In genomic region chr4:40843696-40844095, GRCh38 we compare ENCODE assay signal across 8 cellular contexts.
DNase-seq lines count a peak whose midpoint lies in the region; ATAC-seq and TF ChIP-seq lines count a peak whose summit lies in the region.

No MANE protein-coding gene starts in this region.

- H3K27ac Mint-ChIP-seq in activated naive CD4-positive, alpha-beta T cell treated with anti-CD3 and anti-CD28 coated beads for 36 hours, result no peak overlapping the region

- H3K4me1 ChIP-seq in GM23248 (ENCODE audit: insufficient read depth) (peaks cover 3% of the 10 kb centered on the region; the same call in 1 of the 2 replicates), tibial nerve (no peaks in the 10 kb centered on the region)

- no peaks in the 10 kb centered on the region for H3K9me2 ChIP-seq in GM23248 (ENCODE audit: insufficient read depth)

- in situ Hi-C loops in KBM-7 (cut with MboI; ENCODE audit: low pct_unique_long_range_greater_than_20kb, low sequenced_read_pairs) (no loop called here), GM23248 (cut with MboI) (no loop called here)

- no peak overlapping the region for H3K4me2 ChIP-seq in GM23248 (ENCODE audit: unreplicated experiment)

- CTCF ChIA-PET in activated naive CD4-positive, alpha-beta T cell treated with anti-CD3 and anti-CD28 coated beads for 36 hours (lab: Charles Lee), result interaction anchor here (0.6 to 2.8 kb wide), 16 partner anchors 11 to 1017 kb away, joined by 3 to 17 read pairs (median 4); no protein-coding TSS in a partner anchor

- no peak for ATAC-seq in GM18873 (IDR thresholded peaks at IDR 0.05; ENCODE audit: low FRiP score, unreplicated experiment)

- WGBS in GM23248 (ENCODE audit: low coverage in 1 of 2, low lambda C conversion rate in 2 of 2, missing lambda C conversion rate in 2 of 2), 2 experiments, result 78 to 92% methylated on average over 1 of the region's 1 CpG
- 81 to 93% methylated on average over 1 of the region's 1 CpG for WGBS in tibial nerve, 2 donors

- no peak overlapping the region for H2AFZ ChIP-seq in GM23248

- DNase-seq in NCI-H748 (lab: John Stamatoyannopoulos, UW; ENCODE audit: unreplicated experiment) (peak; percentile 48), NCI-H748 treated with DMSO at 0.1 percent for 48 hours (lab: John Stamatoyannopoulos, UW) (no peak), KBM-7 (peak; percentile 29), GM23248 (no peak), tibial nerve (ENCODE audit: low spot score in 2 of 2) (no peak)
- peak; percentile 60 for DNase-seq in activated naive CD4-positive, alpha-beta T cell treated with anti-CD3 and anti-CD28 coated beads for 36 hours
- DNase-seq in stimulated activated CD8-positive, alpha-beta memory T cell treated with anti-CD3 and anti-CD28 coated beads, Interleukin-4, amount 100 ng/mL, for 48 hours, result peak; percentile 43

- H3K4me3 Mint-ChIP-seq in activated naive CD4-positive, alpha-beta T cell treated with anti-CD3 and anti-CD28 coated beads for 36 hours, result no peak overlapping the region

- H3K9me3 ChIP-seq in GM23248 (ENCODE audit: low read depth) (no peaks in the 10 kb centered on the region), tibial nerve (no peaks in the 10 kb centered on the region)

- TF ChIP-seq EP300 in tibial nerve (IDR thresholded peaks at IDR 0.05), result no peak

- intact Hi-C loops in activated naive CD4-positive, alpha-beta T cell treated with anti-CD3 and anti-CD28 coated beads for 36 hours (cut with micrococcal nuclease), result loop anchor here (1.0 to 10.0 kb wide), 9 partner anchors 13 to 1146 kb away; partner anchors contain the start of genes APBB2, N4BP2 and UBE2K

- peaks cover 5% of the 10 kb centered on the region for H3K4me1 Mint-ChIP-seq in activated naive CD4-positive, alpha-beta T cell treated with anti-CD3 and anti-CD28 coated beads for 36 hours (ENCODE audit: low read depth)

- H4K20me1 ChIP-seq in GM23248 (ENCODE audit: insufficient read depth), result no peaks in the 10 kb centered on the region

- H3K9ac ChIP-seq in GM23248, result no peak overlapping the region

- H3K36me3 Mint-ChIP-seq in activated naive CD4-positive, alpha-beta T cell treated with anti-CD3 and anti-CD28 coated beads for 36 hours (ENCODE audit: low read depth), result no peaks in the 10 kb centered on the region

- TF ChIP-seq CTCF in tibial nerve (IDR thresholded peaks at IDR 0.05), result no peak

- H3K79me2 ChIP-seq in GM23248 (ENCODE audit: insufficient read depth), result no peaks in the 10 kb centered on the region

- H3F3A ChIP-seq in GM23248 (ENCODE audit: insufficient read depth), result no peaks in the 10 kb centered on the region

- H3K27me3 Mint-ChIP-seq in activated naive CD4-positive, alpha-beta T cell treated with anti-CD3 and anti-CD28 coated beads for 36 hours (ENCODE audit: low read depth), result peaks cover 1% of the 10 kb centered on the region

- no peak for TF ChIP-seq POLR2A in tibial nerve (IDR thresholded peaks at IDR 0.05)

- H3K4me3 ChIP-seq in GM23248 (no peak overlapping the region), tibial nerve (no peak overlapping the region)

- no peaks in the 10 kb centered on the region for H3K36me3 ChIP-seq in GM23248 (ENCODE audit: low read depth)
- H3K36me3 ChIP-seq in tibial nerve, result peaks cover 0 to 9% (median 0%) of the 10 kb centered on the region in 3 donors

- H3K9me3 Mint-ChIP-seq in activated naive CD4-positive, alpha-beta T cell treated with anti-CD3 and anti-CD28 coated beads for 36 hours, result no peaks in the 10 kb centered on the region

- H3K27me3 ChIP-seq in GM23248 (replicated peaks; ENCODE audit: insufficient read depth) (no peaks in the 10 kb centered on the region), tibial nerve (no peaks in the 10 kb centered on the region)

- H3K27ac ChIP-seq in GM23248, result no peak overlapping the region
- H3K27ac ChIP-seq in tibial nerve, result no peak overlapping the region

Comparison
In these comparisons a context has a peak if more than half of its experiments do, and no peak if none do; other contexts are left out.
1. DNase-seq: peak in NCI-H748 (single experiment), KBM-7 (single experiment), activated naive CD4-positive, alpha-beta T cell treated with anti-CD3 and anti-CD28 coated beads for 36 hours (single experiment) and stimulated activated CD8-positive, alpha-beta memory T cell treated with anti-CD3 and anti-CD28 coated beads, Interleukin-4, amount 100 ng/mL, for 48 hours (single experiment); none in NCI-H748 treated with DMSO at 0.1 percent for 48 hours (single experiment), GM23248 (single experiment) and tibial nerve (0 of 2).